Comparison of ENCODE assay signal across 1 cellular context in the genomic region with DNA sequence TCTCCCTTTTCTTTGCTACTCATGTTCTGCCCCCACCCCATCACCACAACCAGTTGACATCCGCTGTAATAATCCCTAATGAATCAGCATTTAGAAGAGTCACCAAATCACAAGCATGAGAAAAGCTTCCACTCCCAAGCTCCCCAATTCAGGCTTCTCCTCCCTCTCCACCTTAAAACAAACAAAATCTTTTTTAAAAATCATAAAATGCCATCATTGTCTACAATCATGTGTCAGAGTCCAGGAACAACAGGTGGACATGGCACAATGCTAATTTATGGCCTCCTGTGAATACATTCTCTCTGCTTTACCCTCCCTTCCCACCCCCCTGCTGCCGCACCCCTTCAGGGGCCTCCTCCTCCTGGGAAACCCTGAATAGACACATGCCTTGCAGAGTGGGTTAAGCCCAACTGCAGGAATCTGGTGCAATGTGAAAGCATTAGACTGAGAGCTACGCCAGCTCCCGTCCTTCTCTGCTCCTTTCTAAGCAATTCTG.
TF ChIP-seq lines count a peak whose summit lies in the region.

No MANE protein-coding gene starts in this region.

TF ChIP-seq in neural cell, 6 proteins besides CTCF, POLR2A, EP300 and RAD21 (continued from another document):
- TF ChIP-seq, protein P1, sequence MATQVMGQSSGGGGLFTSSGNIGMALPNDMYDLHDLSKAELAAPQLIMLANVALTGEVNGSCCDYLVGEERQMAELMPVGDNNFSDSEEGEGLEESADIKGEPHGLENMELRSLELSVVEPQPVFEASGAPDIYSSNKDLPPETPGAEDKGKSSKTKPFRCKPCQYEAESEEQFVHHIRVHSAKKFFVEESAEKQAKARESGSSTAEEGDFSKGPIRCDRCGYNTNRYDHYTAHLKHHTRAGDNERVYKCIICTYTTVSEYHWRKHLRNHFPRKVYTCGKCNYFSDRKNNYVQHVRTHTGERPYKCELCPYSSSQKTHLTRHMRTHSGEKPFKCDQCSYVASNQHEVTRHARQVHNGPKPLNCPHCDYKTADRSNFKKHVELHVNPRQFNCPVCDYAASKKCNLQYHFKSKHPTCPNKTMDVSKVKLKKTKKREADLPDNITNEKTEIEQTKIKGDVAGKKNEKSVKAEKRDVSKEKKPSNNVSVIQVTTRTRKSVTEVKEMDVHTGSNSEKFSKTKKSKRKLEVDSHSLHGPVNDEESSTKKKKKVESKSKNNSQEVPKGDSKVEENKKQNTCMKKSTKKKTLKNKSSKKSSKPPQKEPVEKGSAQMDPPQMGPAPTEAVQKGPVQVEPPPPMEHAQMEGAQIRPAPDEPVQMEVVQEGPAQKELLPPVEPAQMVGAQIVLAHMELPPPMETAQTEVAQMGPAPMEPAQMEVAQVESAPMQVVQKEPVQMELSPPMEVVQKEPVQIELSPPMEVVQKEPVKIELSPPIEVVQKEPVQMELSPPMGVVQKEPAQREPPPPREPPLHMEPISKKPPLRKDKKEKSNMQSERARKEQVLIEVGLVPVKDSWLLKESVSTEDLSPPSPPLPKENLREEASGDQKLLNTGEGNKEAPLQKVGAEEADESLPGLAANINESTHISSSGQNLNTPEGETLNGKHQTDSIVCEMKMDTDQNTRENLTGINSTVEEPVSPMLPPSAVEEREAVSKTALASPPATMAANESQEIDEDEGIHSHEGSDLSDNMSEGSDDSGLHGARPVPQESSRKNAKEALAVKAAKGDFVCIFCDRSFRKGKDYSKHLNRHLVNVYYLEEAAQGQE (IDR thresholded peaks at IDR 0.05; ENCODE audit: borderline replicate concordance): no peak
